ENCODE assay signal across 8 cellular contexts in genomic region chr20:41005361-41005729, GRCh38. TPM values are rescaled to one million over a fixed set of nuclear protein-coding genes. Genes with fewer than 3 reads are reported as not detected.
DNase-seq lines count a peak whose midpoint lies in the region; ATAC-seq, FAIRE-seq and TF ChIP-seq lines count a peak whose summit lies in the region.

No MANE protein-coding gene starts in this region.

- no peaks in the 10 kb centered on the region for H3F3A ChIP-seq in GM23338 (replicated peaks; ENCODE audit: low read depth)

- H3K36me3 Mint-ChIP-seq in GM23338 (ENCODE audit: low read depth): peaks cover 9% of the 10 kb centered on the region

- H3K4me3 ChIP-seq in small intestine (ENCODE audit: low read depth in 1 of 2, low read length in 2 of 2) (no peak overlapping the region), GM23338 (no peak overlapping the region)

- H3K27me3 Mint-ChIP-seq in GM23338 (ENCODE audit: insufficient read depth, low read depth, poor library complexity): peaks cover 2% of the 10 kb centered on the region

- WGBS in small intestine, 3 donors: 10 to 26% (median 18%) methylated on average over 4 of the region's 4 CpGs

- no peaks in the 10 kb centered on the region for H4K20me1 ChIP-seq in GM23338 (replicated peaks; ENCODE audit: insufficient read depth)

- H3K4me1 ChIP-seq in small intestine (ENCODE audit: control insufficient read depth in 2 of 2, insufficient read depth in 1 of 2, low read depth in 1 of 2, low read length in 1 of 2): peaks cover 14 to 15% of the 10 kb centered on the region in 2 donors
- H3K4me1 ChIP-seq in GM23338 (ENCODE audit: insufficient read depth): 0 out of 2 replicates have a peak, but pooled peaks cover 5% of the 10 kb centered on the region

- ATAC-seq in HG03135 (IDR thresholded peaks at IDR 0.05; ENCODE audit: unreplicated experiment): no peak
- no peak for ATAC-seq in GM18511 (IDR thresholded peaks at IDR 0.05; ENCODE audit: unreplicated experiment)
- ATAC-seq in GM23338: no peak

- DNase-seq in H54 (ENCODE audit: insufficient read length, low spot score): peak; percentile 50
- peak; percentile 79 for DNase-seq in SK-MEL-5 (ENCODE audit: low read depth, low spot score)
- DNase-seq in foreskin melanocyte: peak; percentile 85
- DNase-seq in small intestine: peak; percentile 96
- no peak for DNase-seq in stimulated activated CD4-positive, alpha-beta T cell treated with anti-CD3 and anti-CD28 coated beads, Interleukin-4, amount 100 ng/mL, for 1 hour
- no peak for DNase-seq in GM23338 (ENCODE audit: low spot score)

- FAIRE-seq in H54 (lab: Jason Lieb, UNC) (peak; percentile 52), small intestine (lab: Jason Lieb, UNC) (no peak)

- in situ Hi-C loops in SK-MEL-5 (cut with HindIII; ENCODE audit: low pct_unique_long_range_greater_than_20kb, low sequenced_read_pairs): no loop called here

- peak overlapping the region; percentile 92 to 99 for H3K27ac ChIP-seq in small intestine (ENCODE audit: low read depth in 1 of 2, low read length in 1 of 2)
- H3K27ac ChIP-seq in GM23338 (ENCODE audit: low read depth): no peak overlapping the region

- no peak for TF ChIP-seq CTCF in GM23338 (conservative IDR thresholded peaks at IDR 0.05; ENCODE audit: low read depth in 2 of 2)

- no peak overlapping the region for H2AFZ ChIP-seq in GM23338

- TF ChIP-seq POLR2A in H54 (IDR thresholded peaks at IDR 0.05; ENCODE audit: low read depth, low read length): no peak

- 0 out of 2 replicates have a peak, but pooled peaks cover 6% of the 10 kb centered on the region for H3K9me2 ChIP-seq in GM23338 (ENCODE audit: insufficient read depth)

- H3K79me2 ChIP-seq in GM23338 (replicated peaks; ENCODE audit: insufficient read depth): no peaks in the 10 kb centered on the region

- H3K4me3 Mint-ChIP-seq in GM23338: no peak overlapping the region

- no peak overlapping the region for H3K27ac Mint-ChIP-seq in GM23338

- no peak overlapping the region for H3K4me2 ChIP-seq in GM23338

- H3K9me3 ChIP-seq in small intestine (ENCODE audit: control insufficient read depth, low read depth): no peaks in the 10 kb centered on the region

- peaks cover 15% of the 10 kb centered on the region for H3K4me1 Mint-ChIP-seq in GM23338

- peaks cover 30% of the 10 kb centered on the region for H3K9me3 Mint-ChIP-seq in GM23338

- H3K36me3 ChIP-seq in small intestine (ENCODE audit: control insufficient read depth in 2 of 2, insufficient read depth in 2 of 2, low read length in 2 of 2): no peaks in the 10 kb centered on the region
- H3K36me3 ChIP-seq in GM23338 (ENCODE audit: insufficient read depth): no peaks in the 10 kb centered on the region

- H3K27me3 ChIP-seq in small intestine (ENCODE audit: control insufficient read depth in 2 of 2, insufficient read depth in 2 of 2, low read length in 2 of 2) (no peaks in the 10 kb centered on the region), GM23338 (ENCODE audit: insufficient read depth) (no peaks in the 10 kb centered on the region)

TF ChIP-seq in GM23338, 12 proteins besides CTCF, POLR2A, EP300 and RAD21 (continues in another document):
- no peak for TF ChIP-seq POLR2AphosphoS5 (IDR thresholded peaks at IDR 0.05; ENCODE audit: low read depth)
- TF ChIP-seq REST (IDR thresholded peaks at IDR 0.05; ENCODE audit: unreplicated experiment): no peak
- TF ChIP-seq ZNF462 (CRISPR knock-in tag; IDR thresholded peaks at IDR 0.05): no peak
- no peak for TF ChIP-seq CREB1 (CRISPR knock-in tag; IDR thresholded peaks at IDR 0.05; ENCODE audit: low read depth)
- no peak for TF ChIP-seq EZH2phosphoT487 (IDR thresholded peaks at IDR 0.05; ENCODE audit: unreplicated experiment)
- TF ChIP-seq STAT1 (IDR thresholded peaks at IDR 0.05; ENCODE audit: unreplicated experiment): no peak
- TF ChIP-seq ZNF331 (CRISPR knock-in tag; IDR thresholded peaks at IDR 0.05; ENCODE audit: low read depth): no peak

RNA-seq across cellular contexts. Expression of gene TOP1, which starts 23.3 kb away (rescaled TPM):
- 16.1 and 20.0 TPM in 2 replicates for total RNA-seq in SK-MEL-5 (2014; rRNA removed; shearing (Covaris generic))
- 41.3 and 47.2 TPM in 2 replicates for polyA plus RNA-seq in SK-MEL-5 (2015; cell fraction: cytosol; rRNA removed)
- polyA plus RNA-seq in SK-MEL-5 (2015; cell fraction: nucleus; rRNA removed): 31.2 and 33.4 TPM in 2 replicates
- 10 to 100 TPM; 46.2 to 72.4 (median 67.1) TPM for polyA plus RNA-seq in small intestine
- total RNA-seq in GM23338 (2014; rRNA removed; shearing (Covaris generic)): 57.4 and 62.4 TPM in 2 replicates
- polyA plus RNA-seq in GM23338 (2016; fragmentation: Nextera tagmentation; extraction: Ambion mirVana): 101 and 102 TPM in 2 replicates

Comparison
In these comparisons a context has a peak if more than half of its experiments do, and no peak if none do; other contexts are left out.
1. DNase-seq: peak in H54 (single experiment), SK-MEL-5 (single experiment), foreskin melanocyte (single experiment) and small intestine (single experiment); none in stimulated activated CD4-positive, alpha-beta T cell treated with anti-CD3 and anti-CD28 coated beads, Interleukin-4, amount 100 ng/mL, for 1 hour (single experiment) and GM23338 (single experiment).